Comparison of ENCODE assay signal across 1 cellular context in the genomic region with DNA sequence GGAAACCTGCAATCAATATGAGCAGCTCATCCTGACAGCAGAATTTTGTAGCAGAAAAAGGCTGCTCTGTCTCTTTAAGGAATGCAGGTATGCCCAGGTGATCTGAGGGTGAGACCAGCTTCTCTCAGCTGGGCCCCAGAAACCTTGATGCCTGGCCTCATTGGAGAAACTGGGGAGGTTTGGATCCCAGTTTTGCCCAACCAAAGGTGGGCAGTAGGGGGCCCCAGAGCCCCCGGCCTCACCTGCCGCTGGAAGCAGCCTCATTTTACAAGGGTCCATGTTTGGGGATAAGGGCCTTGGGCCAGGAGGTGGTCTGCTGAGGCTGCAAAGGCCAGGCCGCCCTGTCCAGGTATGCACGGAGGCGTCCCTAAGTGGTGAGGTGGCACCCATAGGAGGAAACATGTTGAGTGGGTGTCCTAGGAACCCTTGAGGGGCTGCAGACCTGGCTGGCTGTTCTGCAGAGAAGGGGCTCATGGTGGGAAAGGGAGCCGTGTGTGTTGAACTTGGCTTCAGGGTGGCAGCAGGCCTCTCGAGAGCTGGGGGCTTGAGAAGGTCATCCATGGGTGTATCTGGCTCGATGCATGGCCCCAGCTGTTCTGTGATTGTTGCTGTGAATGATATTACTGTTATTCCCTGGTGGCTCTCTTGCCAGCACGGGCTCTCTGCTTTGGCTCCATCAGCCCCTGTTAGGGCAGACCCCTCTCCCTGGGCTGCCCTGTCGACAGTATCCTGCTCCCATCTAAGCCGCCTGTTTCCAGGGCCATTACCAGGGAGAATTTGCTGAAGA.
TF ChIP-seq lines count a peak whose summit lies in the region.

No MANE protein-coding gene starts in this region.

TF ChIP-seq in WTC11, 78 proteins besides CTCF, POLR2A, EP300 and RAD21 (continued from another document):
- TF ChIP-seq, protein P1, sequence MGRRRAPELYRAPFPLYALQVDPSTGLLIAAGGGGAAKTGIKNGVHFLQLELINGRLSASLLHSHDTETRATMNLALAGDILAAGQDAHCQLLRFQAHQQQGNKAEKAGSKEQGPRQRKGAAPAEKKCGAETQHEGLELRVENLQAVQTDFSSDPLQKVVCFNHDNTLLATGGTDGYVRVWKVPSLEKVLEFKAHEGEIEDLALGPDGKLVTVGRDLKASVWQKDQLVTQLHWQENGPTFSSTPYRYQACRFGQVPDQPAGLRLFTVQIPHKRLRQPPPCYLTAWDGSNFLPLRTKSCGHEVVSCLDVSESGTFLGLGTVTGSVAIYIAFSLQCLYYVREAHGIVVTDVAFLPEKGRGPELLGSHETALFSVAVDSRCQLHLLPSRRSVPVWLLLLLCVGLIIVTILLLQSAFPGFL (CRISPR knock-in tag; IDR thresholded peaks at IDR 0.05; ENCODE audit: borderline replicate concordance): no peak
- TF ChIP-seq, protein P2, sequence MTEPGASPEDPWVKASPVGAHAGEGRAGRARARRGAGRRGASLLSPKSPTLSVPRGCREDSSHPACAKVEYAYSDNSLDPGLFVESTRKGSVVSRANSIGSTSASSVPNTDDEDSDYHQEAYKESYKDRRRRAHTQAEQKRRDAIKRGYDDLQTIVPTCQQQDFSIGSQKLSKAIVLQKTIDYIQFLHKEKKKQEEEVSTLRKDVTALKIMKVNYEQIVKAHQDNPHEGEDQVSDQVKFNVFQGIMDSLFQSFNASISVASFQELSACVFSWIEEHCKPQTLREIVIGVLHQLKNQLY (CRISPR knock-in tag; IDR thresholded peaks at IDR 0.05): no peak
- TF ChIP-seq CDX4 (CRISPR knock-in tag; IDR thresholded peaks at IDR 0.05; ENCODE audit: borderline replicate concordance) (no peak), SP1 (CRISPR knock-in tag; conservative IDR thresholded peaks at IDR 0.05) (no peak), ATF2 (CRISPR knock-in tag; IDR thresholded peaks at IDR 0.05; ENCODE audit: borderline replicate concordance, low read depth) (no peak), ETV6 (CRISPR knock-in tag; IDR thresholded peaks at IDR 0.05) (no peak), E2F1 (CRISPR knock-in tag; IDR thresholded peaks at IDR 0.05) (no peak)
